8 cellular contexts compared by ENCODE assay signal in the genomic region with DNA sequence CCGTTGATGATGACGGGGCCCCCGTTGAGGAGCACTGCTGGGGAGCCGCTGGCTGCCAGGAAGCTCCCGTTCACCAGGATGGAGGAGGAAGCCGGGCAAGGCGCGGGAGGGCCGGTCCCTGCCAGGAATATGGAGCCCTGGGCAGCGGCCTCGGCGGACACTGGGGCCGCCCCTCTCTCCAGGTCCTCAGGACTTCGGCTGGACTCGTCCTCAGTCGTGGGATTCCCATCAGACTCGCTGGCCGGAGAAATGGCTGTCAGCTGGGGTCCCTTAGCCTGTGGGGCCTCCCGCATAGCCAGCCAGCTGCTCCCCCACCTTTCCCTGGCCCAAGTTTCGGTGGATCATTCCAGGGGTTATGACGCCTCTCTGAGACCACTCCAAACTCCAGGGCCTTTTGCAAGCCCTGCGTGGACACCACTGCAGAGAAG.
DNase-seq lines count a peak whose midpoint lies in the region; ATAC-seq and TF ChIP-seq lines count a peak whose summit lies in the region.

No MANE protein-coding gene starts in this region.

- peaks cover 35% of the 10 kb centered on the region for H3K4me1 Mint-ChIP-seq in stimulated activated memory B cell treated with anti-CD40 and anti-IgM and Interleukin-4, amounts not matched to agents 10 μg/mL and 1 μg/mL and 100 μg/mL, for 72 hours

- no peak for TF ChIP-seq CTCF in brain microvascular endothelial cell (IDR thresholded peaks at IDR 0.05; ENCODE audit: low read depth, low read length, missing control alignments)

- H3K27ac Mint-ChIP-seq in stimulated activated memory B cell treated with anti-CD40 and anti-IgM and Interleukin-4, amounts not matched to agents 10 μg/mL and 1 μg/mL and 100 μg/mL, for 72 hours, result no peak overlapping the region

- in situ Hi-C loops in brain microvascular endothelial cell (cut with HindIII; ENCODE audit: low pct_ligation_motif_present, low sequenced_read_pairs) (no loop called here), ACHN (cut with HindIII; ENCODE audit: low pct_ligation_motif_present, low pct_unique_long_range_greater_than_20kb, low sequenced_read_pairs) (no loop called here)

- no peaks in the 10 kb centered on the region for H3K9me3 Mint-ChIP-seq in stimulated activated memory B cell treated with anti-CD40 and anti-IgM and Interleukin-4, amounts not matched to agents 10 μg/mL and 1 μg/mL and 100 μg/mL, for 72 hours

- peaks cover 33% of the 10 kb centered on the region for H3K27me3 Mint-ChIP-seq in stimulated activated memory B cell treated with anti-CD40 and anti-IgM and Interleukin-4, amounts not matched to agents 10 μg/mL and 1 μg/mL and 100 μg/mL, for 72 hours

- peak overlapping the region; percentile 73 for H3K4me3 Mint-ChIP-seq in stimulated activated memory B cell treated with anti-CD40 and anti-IgM and Interleukin-4, amounts not matched to agents 10 μg/mL and 1 μg/mL and 100 μg/mL, for 72 hours

- DNase-seq in HCEC 1CT, result peak; percentile 31
- no peak for DNase-seq in brain microvascular endothelial cell
- peak; percentile 40 for DNase-seq in iPS-NIHi11 (ENCODE audit: low spot score)
- no peak for DNase-seq in GDM1 (lab: John Stamatoyannopoulos, UW)
- DNase-seq in ACHN, result no peak
- no peak for DNase-seq in SW480 (ENCODE audit: low spot score)

- ATAC-seq in stimulated activated memory B cell treated with anti-CD40 and anti-IgM and Interleukin-4, amounts not matched to agents 10 μg/mL and 1 μg/mL and 100 μg/mL, for 72 hours, result no peak
- no peak for ATAC-seq in HG02938 (IDR thresholded peaks at IDR 0.05; ENCODE audit: unreplicated experiment)

- H3K27me3 ChIP-seq in brain microvascular endothelial cell (replicated peaks), result no peaks in the 10 kb centered on the region

- peak overlapping the region; percentile 70 for H3K27ac ChIP-seq in brain microvascular endothelial cell

- no peaks in the 10 kb centered on the region for H3K36me3 ChIP-seq in brain microvascular endothelial cell (replicated peaks)

- no peaks in the 10 kb centered on the region for H3K36me3 Mint-ChIP-seq in stimulated activated memory B cell treated with anti-CD40 and anti-IgM and Interleukin-4, amounts not matched to agents 10 μg/mL and 1 μg/mL and 100 μg/mL, for 72 hours

- H3K4me3 ChIP-seq in brain microvascular endothelial cell (ENCODE audit: low read depth, low read length), result peak overlapping the region; percentile 79

Comparison
In these comparisons a context has a peak if more than half of its experiments do, and no peak if none do; other contexts are left out.
1. DNase-seq: peak in HCEC 1CT (single experiment) and iPS-NIHi11 (single experiment); none in brain microvascular endothelial cell (single experiment), GDM1 (single experiment), ACHN (single experiment) and SW480 (single experiment).